ENCODE assay signal across 1 cellular context in genomic region chr2:10574911-10575310, GRCh38.
TF ChIP-seq lines count a peak whose summit lies in the region.

No MANE protein-coding gene starts in this region.

TF ChIP-seq in IMR-90, 13 proteins besides CTCF, POLR2A, EP300 and RAD21:
- TF ChIP-seq MAFK (IDR thresholded peaks at IDR 0.05; ENCODE audit: low read depth, low read length) (no peak), CEBPB (IDR thresholded peaks at IDR 0.05; ENCODE audit: low read depth, low read length) (no peak), ELK1 (IDR thresholded peaks at IDR 0.05; ENCODE audit: borderline replicate concordance, low read depth, low read length) (no peak), RFX5 (IDR thresholded peaks at IDR 0.05; ENCODE audit: low read depth, low read length) (no peak), MXI1 (IDR thresholded peaks at IDR 0.05; ENCODE audit: borderline replicate concordance, low read depth, low read length) (no peak), BHLHE40 (IDR thresholded peaks at IDR 0.05; ENCODE audit: low read depth, low read length) (no peak)
